10 cellular contexts compared by ENCODE assay signal in genomic region chr20:57352305-57352704, GRCh38. TPM values are rescaled to one million over a fixed set of nuclear protein-coding genes. Genes with fewer than 3 reads are reported as not detected.
DNase-seq lines count a peak whose midpoint lies in the region; ATAC-seq and TF ChIP-seq lines count a peak whose summit lies in the region.
"Had no signal": no experiment of that assay in that cellular context is flagged by ENCODE, and none has a peak within 500 bp of the region (broad histone marks: within the 10 kb centered on the region; RNA-seq: fewer than 3 reads in every experiment).

No MANE protein-coding gene starts in this region.

- peaks cover 28 to 34% (median 31%) of the 10 kb centered on the region in 10 experiments for H3K4me1 ChIP-seq in BLaER1 treated with 17β-estradiol and CSF1 and Interleukin-3, amounts not matched to agents 10 nM and 100 nM
- H3K4me1 ChIP-seq in mammary epithelial cell (ENCODE audit: insufficient read depth, low read length): peaks cover 16% of the 10 kb centered on the region
- H3K4me1 ChIP-seq in foreskin keratinocyte: peaks cover 4% of the 10 kb centered on the region

- TF ChIP-seq CTCF in mammary epithelial cell (conservative IDR thresholded peaks at IDR 0.05 in 1 of 2, IDR thresholded peaks at IDR 0.05 in 1 of 2; ENCODE audit: extremely low read depth in 1 of 2, insufficient read depth in 1 of 2, low read depth in 1 of 2, low read length in 2 of 2) (no peak), foreskin keratinocyte (conservative IDR thresholded peaks at IDR 0.05) (no peak)

- peak overlapping the region in 7 of 8 donors; percentile 53 to 95 (median 89) for H3K4me3 Mint-ChIP-seq in naive B cell

- ATAC-seq in naive B cell (ENCODE audit: low read depth in 2 of 2): no peak
- ATAC-seq in GM21381 (IDR thresholded peaks at IDR 0.05; ENCODE audit: unreplicated experiment): no peak
- ATAC-seq in foreskin keratinocyte: no peak

- BruUV-seq in mammary epithelial cell (replicated peaks; lab: Mats Ljungman, UMichigan): no TSS peak

- H2AFZ ChIP-seq in mammary epithelial cell (ENCODE audit: low read depth, low read length): no peak overlapping the region

- H3K9ac ChIP-seq in BLaER1 treated with 17β-estradiol and CSF1 and Interleukin-3, amounts not matched to agents 10 nM and 100 nM: peak overlapping the region; percentile 87 to 97 (median 95); a peak in 20 of 22 replicates
- H3K9ac ChIP-seq in mammary epithelial cell (ENCODE audit: insufficient read depth, low read length): peak overlapping the region; percentile 86

- H3K9me3 Mint-ChIP-seq in naive B cell: no peaks in the 10 kb centered on the region

- dilution Hi-C loops in mammary epithelial cell (cut with HindIII; ENCODE audit: low sequenced_read_pairs): no loop called here

- H3K27me3 Mint-ChIP-seq in naive B cell: peaks cover 7 to 9% (median 8%) of the 10 kb centered on the region in 3 donors

- peak overlapping the region in 1 of 6 donors; percentile 81 for H3K27ac Mint-ChIP-seq in naive B cell

- H4K20me1 ChIP-seq in BLaER1 treated with 17β-estradiol and CSF1 and Interleukin-3, amounts not matched to agents 10 nM and 100 nM: peaks cover 0 to 46% (median 35%) of the 10 kb centered on the region in 11 experiments; a peak in 19 of 22 replicates
- no peaks in the 10 kb centered on the region for H4K20me1 ChIP-seq in mammary epithelial cell (ENCODE audit: insufficient read depth, low read length)

- in situ Hi-C loops in mammary epithelial cell (cut with MboI; ENCODE audit: low sequenced_read_pairs in 2 of 2): no loop called here

- intact Hi-C loops in mammary epithelial cell (cut with micrococcal nuclease): no loop called here

- WGBS in mammary epithelial cell (ENCODE audit: low coverage, missing lambda C conversion rate): 70% methylated on average over 6 of the region's 6 CpGs

- no peaks in the 10 kb centered on the region; a peak in 5 of 22 replicates for H3K36me3 ChIP-seq in BLaER1 treated with 17β-estradiol and CSF1 and Interleukin-3, amounts not matched to agents 10 nM and 100 nM
- H3K36me3 ChIP-seq in KOPT-K1 (ENCODE audit: insufficient read depth, low read length) (no peaks in the 10 kb centered on the region; the same call in none of the 2 replicates), mammary epithelial cell (ENCODE audit: insufficient read depth, low read length) (peaks cover 24% of the 10 kb centered on the region)

- no peak for DNase-seq in mammary epithelial cell
- no peak for DNase-seq in naive B cell
- DNase-seq in DMS114 treated with DMSO at 0.1 percent for 48 hours (lab: John Stamatoyannopoulos, UW; ENCODE audit: unreplicated experiment): no peak
- DNase-seq in dermis blood vessel endothelial cell: no peak
- DNase-seq in foreskin keratinocyte: no peak
- DNase-seq: activated CD4-positive, alpha-beta T cell treated with anti-CD3 and anti-CD28 coated beads for 1 hour; NCI-H1436 treated with DMSO at 0.1 percent for 48 hours had no signal

- H3K4me3 ChIP-seq in BLaER1 treated with 17β-estradiol and CSF1 and Interleukin-3, amounts not matched to agents 10 nM and 100 nM: peak overlapping the region; percentile 80 to 99 (median 90)
- peak overlapping the region in 2 of 3 experiments; percentile 76 to 82 for H3K4me3 ChIP-seq in mammary epithelial cell (replicated peaks in 1 of 3; ENCODE audit: insufficient read depth in 1 of 3, low read depth in 2 of 3, low read length in 3 of 3)

- H3K27me3 ChIP-seq in BLaER1 treated with 17β-estradiol and CSF1 and Interleukin-3, amounts not matched to agents 10 nM and 100 nM: no peaks in the 10 kb centered on the region
- H3K27me3 ChIP-seq in mammary epithelial cell (ENCODE audit: insufficient read depth, low read length): no peaks in the 10 kb centered on the region
- H3K27me3 ChIP-seq in foreskin keratinocyte: no peaks in the 10 kb centered on the region

- CTCF ChIA-PET in mammary epithelial cell (lab: Charles Lee; ENCODE audit: low non-redundant PET): no interaction called here

- no peaks in the 10 kb centered on the region for H3K9me3 ChIP-seq in BLaER1 treated with 17β-estradiol and CSF1 and Interleukin-3, amounts not matched to agents 10 nM and 100 nM (replicated peaks in 1 of 11)
- no peaks in the 10 kb centered on the region for H3K9me3 ChIP-seq in KOPT-K1 (ENCODE audit: insufficient read depth, low read length, poor library complexity, severe bottlenecking)
- no peaks in the 10 kb centered on the region for H3K9me3 ChIP-seq in mammary epithelial cell (replicated peaks; ENCODE audit: insufficient read depth, low read length)

- H3K4me2 ChIP-seq in BLaER1 treated with 17β-estradiol and CSF1 and Interleukin-3, amounts not matched to agents 10 nM and 100 nM: peak overlapping the region; percentile 87 to 99 (median 95)
- peak overlapping the region; percentile 93 for H3K4me2 ChIP-seq in mammary epithelial cell (ENCODE audit: insufficient read depth, low read depth, low read length)

- peaks cover 15 to 26% (median 18%) of the 10 kb centered on the region in 3 donors for H3K4me1 Mint-ChIP-seq in naive B cell

- H3K79me2 ChIP-seq in mammary epithelial cell (ENCODE audit: insufficient read depth, low read length): peaks cover 40% of the 10 kb centered on the region

- no peak overlapping the region; a peak in 1 of 22 replicates for H3K27ac ChIP-seq in BLaER1 treated with 17β-estradiol and CSF1 and Interleukin-3, amounts not matched to agents 10 nM and 100 nM
- H3K27ac ChIP-seq in KOPT-K1 (ENCODE audit: low read depth, low read length, poor library complexity, severe bottlenecking): peak overlapping the region; percentile 83
- peak overlapping the region; percentile 74 for H3K27ac ChIP-seq in mammary epithelial cell (ENCODE audit: insufficient read depth, low read depth, low read length)
- H3K27ac ChIP-seq in foreskin keratinocyte: no peak overlapping the region

- H3K36me3 Mint-ChIP-seq in naive B cell: peaks cover 8 to 14% of the 10 kb centered on the region in 2 donors

RNA-seq across cellular contexts. Expression of gene RAE1, which starts 1.2 kb away (rescaled TPM):
- total RNA-seq in mammary epithelial cell (10 to 100 TPM; 30.2 to 34.7 TPM), dermis blood vessel endothelial cell (41.4 and 56.3 TPM in 2 replicates), foreskin keratinocyte (34.1 and 35.0 TPM in 2 replicates)
- polyA plus RNA-seq in mammary epithelial cell (42.3 TPM), naive B cell (ENCODE audit: low read depth in 6 of 6) (10 to 100 TPM; 31.1 to 55.1 (median 39.8) TPM), foreskin keratinocyte (28.4 and 34.2 TPM in 2 replicates)
- 38.7 TPM for polyA minus RNA-seq in mammary epithelial cell

RNA-seq across cellular contexts. Expression of gene SPO11, which starts 22.7 kb away (rescaled TPM):
- total RNA-seq in mammary epithelial cell (not detected), dermis blood vessel endothelial cell (not detected in 2 replicates), foreskin keratinocyte (not detected in 2 replicates)
- polyA plus RNA-seq in mammary epithelial cell (not detected), naive B cell (ENCODE audit: low read depth in 6 of 6) (not detected), foreskin keratinocyte (not detected in 2 replicates)
- polyA minus RNA-seq in mammary epithelial cell: not detected

RNA-seq across cellular contexts. Expression of gene RBM38, which starts 38.9 kb away (rescaled TPM):
- total RNA-seq in mammary epithelial cell: 10 to 100 TPM; 16.2 to 21.2 TPM
- polyA plus RNA-seq in mammary epithelial cell: 15.4 TPM
- polyA minus RNA-seq in mammary epithelial cell: 5.9 TPM
- 100 to 1,000 TPM in 5 of 6 donors, 10 to 100 TPM in 1; 80.1 to 189 (median 157) TPM for polyA plus RNA-seq in naive B cell (ENCODE audit: low read depth in 6 of 6)
- 13.8 and 21.6 TPM in 2 replicates for total RNA-seq in dermis blood vessel endothelial cell
- 16.7 and 18.0 TPM in 2 replicates for total RNA-seq in foreskin keratinocyte
- 18.0 and 21.2 TPM in 2 replicates for polyA plus RNA-seq in foreskin keratinocyte

Comparison
In these comparisons a context has a peak if more than half of its experiments do, and no peak if none do; other contexts are left out.
1. H3K27ac ChIP-seq: peak in KOPT-K1 (single experiment) and mammary epithelial cell (single experiment); none in BLaER1 treated with 17β-estradiol and CSF1 and Interleukin-3, amounts not matched to agents 10 nM and 100 nM (0 of 11) and foreskin keratinocyte (single experiment).